In the genomic region with DNA sequence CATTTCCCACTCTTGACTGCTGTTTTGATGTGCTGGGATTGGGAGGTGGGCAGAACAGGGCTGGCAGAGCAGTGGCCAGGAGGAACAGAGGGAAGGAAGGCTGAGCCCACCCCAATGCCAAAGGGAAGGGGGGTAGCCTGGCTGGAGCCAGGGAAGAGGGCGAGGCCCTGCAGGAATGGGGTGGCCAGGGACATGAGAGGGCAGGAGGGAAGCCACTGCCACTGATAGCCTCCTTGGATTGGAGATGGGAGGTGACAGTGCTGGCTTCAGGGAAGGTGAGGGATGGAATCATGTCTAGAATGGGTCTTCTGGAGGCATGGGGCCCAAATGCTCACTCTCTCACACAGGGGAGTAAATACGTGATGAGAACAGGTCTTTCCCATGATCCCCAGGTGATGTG, we compare ENCODE assay signal across 1 cellular context.
TF ChIP-seq lines count a peak whose summit lies in the region.

No MANE protein-coding gene starts in this region.

TF ChIP-seq in H1, 55 proteins besides CTCF, POLR2A, EP300 and RAD21:
- TF ChIP-seq KDM5A (IDR thresholded peaks at IDR 0.05; ENCODE audit: low read length) (no peak), TAF7 (optimal IDR thresholded peaks at IDR 0.05; ENCODE audit: borderline replicate concordance, low read depth, low read length) (no peak), JUND (IDR thresholded peaks at IDR 0.05; ENCODE audit: low read length) (no peak), EZH2 (IDR thresholded peaks at IDR 0.05; ENCODE audit: low read depth, low read length, severe bottlenecking) (no peak), CEBPB (IDR thresholded peaks at IDR 0.05; ENCODE audit: low read depth, low read length) (no peak), YY1 (IDR thresholded peaks at IDR 0.05; ENCODE audit: low read depth, low read length) (no peak), RXRA (IDR thresholded peaks at IDR 0.05; ENCODE audit: insufficient read depth, low read depth, low read length) (no peak), SIN3A (conservative IDR thresholded peaks at IDR 0.05 in 1 of 2, IDR thresholded peaks at IDR 0.05 in 1 of 2; ENCODE audit: low read depth in 1 of 2, low read length in 2 of 2) (no peak), BCL11A (IDR thresholded peaks at IDR 0.05; ENCODE audit: low read depth in 2 of 2, low read length in 2 of 2) (no peak), NANOG (IDR thresholded peaks at IDR 0.05; ENCODE audit: insufficient read depth, low read depth, low read length, poor library complexity, severe bottlenecking) (no peak), MAX (IDR thresholded peaks at IDR 0.05) (no peak), KDM1A (IDR thresholded peaks at IDR 0.05; ENCODE audit: borderline replicate concordance, low read length) (no peak)
